In genomic region chr1:248597589-248597988, GRCh38 we compare ENCODE assay signal across 16 cellular contexts. TPM values are rescaled to one million over a fixed set of nuclear protein-coding genes. Genes with fewer than 3 reads are reported as not detected.
A peak's percentile ranks its signal among the peaks of the same experiment; 100 is the strongest.
DNase-seq lines count a peak whose midpoint lies in the region; ATAC-seq and TF ChIP-seq lines count a peak whose summit lies in the region.
"Had no signal": no experiment of that assay in that cellular context is flagged by ENCODE, and none has a peak within 500 bp of the region (broad histone marks: within the 10 kb centered on the region; RNA-seq: fewer than 3 reads in every experiment).

OR2T10 (minus strand) TSS chr1:248597700; CDS start chr1:248593768, 3,932 bp downstream.

- POLR2A ChIA-PET in PC-3 (lab: Charles Lee; ENCODE audit: unreplicated experiment) = no interaction called here

- no peak within 1 kb of the TSS for H3K27ac ChIP-seq in PC-3 (ENCODE audit: low read length)
- H3K27ac ChIP-seq: A549 had no signal

- H3K4me2 ChIP-seq in PC-3 (ENCODE audit: low read length) = peak within 1 kb of the TSS; percentile 3; the same call in 1 of the 2 replicates
- H3K4me2 ChIP-seq: A549 had no signal

- no peaks in the 10 kb centered on the region for H3K27me3 Mint-ChIP-seq in activated naive CD8-positive, alpha-beta T cell
- H3K27me3 Mint-ChIP-seq in activated naive CD8-positive, alpha-beta T cell treated with anti-CD3 and anti-CD28 coated beads for 36 hours = no peaks in the 10 kb centered on the region

- DNase-seq in activated naive CD8-positive, alpha-beta T cell treated with anti-CD3 and anti-CD28 coated beads for 36 hours = no peak
- peak; percentile 7 for DNase-seq in Daoy (ENCODE audit: low read depth)
- no peak for DNase-seq in PC-3
- no peak for DNase-seq in GM13976 (ENCODE audit: low spot score)
- DNase-seq in HUDEP-2 (lab: John Stamatoyannopoulos, UW; ENCODE audit: unreplicated experiment in 76 of 76) = no peak
- DNase-seq: BE2C; CD8-positive, alpha-beta T cell; COR-L47; DMS153; DMS79 treated with DMSO at 0.1 percent for 48 hours; GF-D8 had no signal

- H3K4me1 Mint-ChIP-seq in activated naive CD8-positive, alpha-beta T cell (ENCODE audit: low read depth) = peaks cover 8% of the 10 kb centered on the region
- H3K4me1 Mint-ChIP-seq in activated naive CD8-positive, alpha-beta T cell treated with anti-CD3 and anti-CD28 coated beads for 36 hours = peaks cover 4% of the 10 kb centered on the region

- in situ Hi-C loops in GM13976 (cut with MboI; ENCODE audit: low sequenced_read_pairs, unreplicated experiment) = no loop called here

- H3F3A ChIP-seq in PC-3 (ENCODE audit: low read length, unreplicated experiment) = no peaks in the 10 kb centered on the region

- CTCF ChIA-PET in PC-3 (lab: Charles Lee) = no interaction called here

- no peaks in the 10 kb centered on the region for H4K20me1 ChIP-seq in PC-3 (ENCODE audit: low read length)

- H3K27me3 ChIP-seq in PC-3 (ENCODE audit: low read length) = no peaks in the 10 kb centered on the region
- H3K27me3 ChIP-seq: BE2C had no signal

- no peak within 1 kb of the TSS for H3K4me3 Mint-ChIP-seq in activated naive CD8-positive, alpha-beta T cell
- H3K4me3 Mint-ChIP-seq in activated naive CD8-positive, alpha-beta T cell treated with anti-CD3 and anti-CD28 coated beads for 36 hours = no peak within 1 kb of the TSS
- H3K4me3 Mint-ChIP-seq: CD14-positive monocyte; CD8-positive, alpha-beta T cell had no signal

- BruUV-seq in PC-3 (replicated peaks; lab: Mats Ljungman, UMichigan) = no TSS peak

- H3K27ac Mint-ChIP-seq in activated naive CD8-positive, alpha-beta T cell = peak within 1 kb of the TSS; percentile 11
- H3K27ac Mint-ChIP-seq in activated naive CD8-positive, alpha-beta T cell treated with anti-CD3 and anti-CD28 coated beads for 36 hours = no peak within 1 kb of the TSS
- H3K27ac Mint-ChIP-seq: CD14-positive monocyte; CD8-positive, alpha-beta T cell had no signal

- intact Hi-C loops in PC-3 (cut with micrococcal nuclease) = no loop called here

- H3K4me1 ChIP-seq in PC-3 (ENCODE audit: insufficient read depth, low read length) = peaks cover 5% of the 10 kb centered on the region
- H3K4me1 ChIP-seq: A549, BE2C, HAP-1 had no signal

- peaks cover 3% of the 10 kb centered on the region for H3K9me3 Mint-ChIP-seq in activated naive CD8-positive, alpha-beta T cell (ENCODE audit: low read depth)
- no peaks in the 10 kb centered on the region for H3K9me3 Mint-ChIP-seq in activated naive CD8-positive, alpha-beta T cell treated with anti-CD3 and anti-CD28 coated beads for 36 hours
- H3K9me3 Mint-ChIP-seq: CD8-positive, alpha-beta T cell had no signal

- no peaks in the 10 kb centered on the region; the same call in 1 of the 2 replicates for H3K9me2 ChIP-seq in PC-3 (replicated peaks; ENCODE audit: low read length)

- no peaks in the 10 kb centered on the region for H3K36me3 ChIP-seq in PC-3 (ENCODE audit: low read depth, low read length)
- H3K36me3 ChIP-seq: BE2C, HAP-1 had no signal

- no peak for ATAC-seq in PC-3
- ATAC-seq: A549; CD8-positive, alpha-beta T cell had no signal

- H3K4me3 ChIP-seq in PC-3 (ENCODE audit: low read length) = no peak within 1 kb of the TSS
- H3K4me3 ChIP-seq: A549, HAP-1 had no signal

- peak within 1 kb of the TSS; percentile 41 for H2AFZ ChIP-seq in PC-3 (ENCODE audit: low read length)

- H3K36me3 Mint-ChIP-seq in activated naive CD8-positive, alpha-beta T cell = peaks cover 4% of the 10 kb centered on the region
- no peaks in the 10 kb centered on the region for H3K36me3 Mint-ChIP-seq in activated naive CD8-positive, alpha-beta T cell treated with anti-CD3 and anti-CD28 coated beads for 36 hours
- H3K36me3 Mint-ChIP-seq: CD14-positive monocyte; CD8-positive, alpha-beta T cell had no signal

- H3K79me2 ChIP-seq in PC-3 (ENCODE audit: low read length) = no peaks in the 10 kb centered on the region

- no peaks in the 10 kb centered on the region for H3K9me3 ChIP-seq in PC-3 (ENCODE audit: low read length)
- H3K9me3 ChIP-seq: A549, BE2C, HAP-1 had no signal

- TF ChIP-seq CTCF in PC-3 (conservative IDR thresholded peaks at IDR 0.05; ENCODE audit: low read depth, low read length) = no peak
- no peak for TF ChIP-seq CTCF in GM13976 (IDR thresholded peaks at IDR 0.05; ENCODE audit: borderline replicate concordance, control extremely low read depth, extremely low read depth, insufficient read depth, missing control alignments)

- H3K9ac ChIP-seq in PC-3 (ENCODE audit: low read length) = no peak within 1 kb of the TSS

RNA-seq across cellular contexts. Expression of gene OR2T10, which starts in this region (rescaled TPM):
- total RNA-seq in activated naive CD8-positive, alpha-beta T cell treated with anti-CD3 and anti-CD28 coated beads for 36 hours = not detected
- total RNA-seq in Daoy (2014; rRNA removed; shearing (Covaris generic)) = not detected in 2 replicates
- total RNA-seq in PC-3 (2014; rRNA removed) = not detected in 2 replicates
- total RNA-seq: CD8-positive, alpha-beta T cell; H1 had no signal

Comparison
In these comparisons a context has a peak if more than half of its experiments do, and no peak if none do; other contexts are left out.
1. Peak in DNase-seq in Daoy; RNA of the gene not detected or under 1 TPM.